In genomic region chr1:202007703-202008489, GRCh38 we compare ENCODE assay signal across 1 cellular context.
A peak's percentile ranks its signal among the peaks of the same experiment; 100 is the strongest.
TF ChIP-seq lines count a peak whose summit lies in the region.

No MANE protein-coding gene starts in this region.

TF ChIP-seq in H1, 55 proteins besides CTCF, POLR2A, EP300 and RAD21:
- TF ChIP-seq ATF2 (IDR thresholded peaks at IDR 0.05; ENCODE audit: low read length) (peak; percentile 85; the same call in 1 of the 2 replicates), BACH1 (IDR thresholded peaks at IDR 0.05; ENCODE audit: low read length) (no peak), E2F6 (IDR thresholded peaks at IDR 0.05) (peak; percentile 54; the same call in 1 of the 2 replicates), SIN3A (conservative IDR thresholded peaks at IDR 0.05 in 1 of 2, IDR thresholded peaks at IDR 0.05 in 1 of 2; ENCODE audit: low read depth in 1 of 2, low read length in 2 of 2) (peak in 1 of 2 experiments; percentile 71; a peak in 1 of 4 replicates), CBX8 (IDR thresholded peaks at IDR 0.05; ENCODE audit: borderline replicate concordance, low read depth, low read length) (no peak), TBP (IDR thresholded peaks at IDR 0.05; ENCODE audit: low read depth, low read length) (peak; percentile 27; the same call in 1 of the 2 replicates), ASH2L (IDR thresholded peaks at IDR 0.05; ENCODE audit: low read length) (peak; percentile 99), USF2 (IDR thresholded peaks at IDR 0.05; ENCODE audit: low read length) (peak; percentile 84), MAFK (IDR thresholded peaks at IDR 0.05; ENCODE audit: low read depth, low read length) (no peak), CHD2 (IDR thresholded peaks at IDR 0.05; ENCODE audit: low read length) (peak; percentile 74), SUZ12 (IDR thresholded peaks at IDR 0.05; ENCODE audit: low read length) (no peak), RXRA (IDR thresholded peaks at IDR 0.05; ENCODE audit: insufficient read depth, low read depth, low read length) (0 out of 2 replicates have a peak, but pooled peaks have one; percentile 67), JUND (IDR thresholded peaks at IDR 0.05; ENCODE audit: low read length) (0 out of 2 replicates have a peak, but pooled peaks have one; percentile 51), YY1 (IDR thresholded peaks at IDR 0.05; ENCODE audit: low read depth, low read length) (peak; percentile 75; the same call in 1 of the 2 replicates), MAX (IDR thresholded peaks at IDR 0.05) (peak; percentile 82), EGR1 (IDR thresholded peaks at IDR 0.05; ENCODE audit: borderline replicate concordance, low read depth, low read length) (peak; percentile 81; the same call in 1 of the 2 replicates), HDAC2 (IDR thresholded peaks at IDR 0.05; ENCODE audit: borderline replicate concordance in 1 of 2, low read depth in 2 of 2, low read length in 2 of 2) (peak; percentile 70 to 87; a peak in 1 of 4 replicates), SRF (IDR thresholded peaks at IDR 0.05; ENCODE audit: low read depth, low read length) (no peak), TCF12 (IDR thresholded peaks at IDR 0.05; ENCODE audit: low read depth, low read length) (peak; percentile 91), RBBP5 (IDR thresholded peaks at IDR 0.05; ENCODE audit: borderline replicate concordance, low read depth, low read length) (peak; percentile 93), RNF2 (IDR thresholded peaks at IDR 0.05; ENCODE audit: borderline replicate concordance, low read depth, low read length, missing control alignments, poor library complexity, severe bottlenecking) (no peak), ATF3 (IDR thresholded peaks at IDR 0.05; ENCODE audit: insufficient read depth, low read depth, low read length) (0 out of 2 replicates have a peak, but pooled peaks have one; percentile 37), TEAD4 (IDR thresholded peaks at IDR 0.05; ENCODE audit: low read depth, low read length) (peak; percentile 98), SP1 (IDR thresholded peaks at IDR 0.05; ENCODE audit: low read depth, low read length) (peak; percentile 94), TAF1 (IDR thresholded peaks at IDR 0.05; ENCODE audit: low read depth, low read length) (0 out of 2 replicates have a peak, but pooled peaks have one; percentile 26), BCL11A (IDR thresholded peaks at IDR 0.05; ENCODE audit: low read depth in 2 of 2, low read length in 2 of 2) (peak in 1 of 2 experiments; percentile 24), JUN (IDR thresholded peaks at IDR 0.05; ENCODE audit: low read depth, low read length) (no peak)
